1 cellular context compared by ENCODE assay signal in genomic region chr9:128771745-128772519, GRCh38.
TF ChIP-seq lines count a peak whose summit lies in the region.

Gene ZER1, minus strand, starts transcription at chr9:128771927. Its CDS starts 16,362 bp downstream, at chr9:128755565.

TF ChIP-seq in K562, 482 proteins besides CTCF, POLR2A, EP300 and RAD21 (continued from another document and continues in another):
- TF ChIP-seq ZNF318 (IDR thresholded peaks at IDR 0.05; ENCODE audit: borderline replicate concordance in 1 of 2, low read depth in 1 of 2) (no peak), TFAP4 (CRISPR knock-in tag; IDR thresholded peaks at IDR 0.05; ENCODE audit: borderline replicate concordance) (peak; percentile 87), MAZ (CRISPR knock-in tag; conservative IDR thresholded peaks at IDR 0.05 in 1 of 2, IDR thresholded peaks at IDR 0.05 in 1 of 2) (peak; percentile 94 to 95), CGGBP1 (CRISPR knock-in tag; IDR thresholded peaks at IDR 0.05) (peak; percentile 76; the same call in 1 of the 2 replicates), ZBTB33 (CRISPR knock-in tag; IDR thresholded peaks at IDR 0.05) (peak; percentile 85), KAT2B (IDR thresholded peaks at IDR 0.05; ENCODE audit: low read depth, low read length) (no peak), PHB2 (IDR thresholded peaks at IDR 0.05; ENCODE audit: low read depth) (no peak), ZNF184 (CRISPR knock-in tag; IDR thresholded peaks at IDR 0.05) (no peak), ZNF655 (CRISPR knock-in tag; IDR thresholded peaks at IDR 0.05) (no peak), ZFX (CRISPR knock-in tag; IDR thresholded peaks at IDR 0.05) (peak; percentile 92), LCOR (CRISPR knock-in tag; IDR thresholded peaks at IDR 0.05) (peak; percentile 90), IRF9 (tag; IDR thresholded peaks at IDR 0.05) (no peak), SAP30 (IDR thresholded peaks at IDR 0.05; ENCODE audit: borderline replicate concordance, insufficient read depth, low read depth, low read length, poor library complexity, severe bottlenecking) (peak; percentile 59), ATF6 (CRISPR knock-in tag; IDR thresholded peaks at IDR 0.05) (no peak; the same call in 1 of the 2 replicates), JUNB (CRISPR knock-in tag; conservative IDR thresholded peaks at IDR 0.05) (0 out of 2 replicates have a peak, but pooled peaks have one; percentile 18), CXXC5 (CRISPR knock-in tag; IDR thresholded peaks at IDR 0.05) (peak; percentile 98), NR2C1 (IDR thresholded peaks at IDR 0.05) (peak; percentile 72; the same call in 1 of the 2 replicates), NR2C1 (tag; IDR thresholded peaks at IDR 0.05) (peak; percentile 91), ZNF764 (CRISPR knock-in tag; IDR thresholded peaks at IDR 0.05; ENCODE audit: low read depth) (0 out of 2 replicates have a peak, but pooled peaks have one; percentile 28), CEBPZ (IDR thresholded peaks at IDR 0.05; ENCODE audit: borderline replicate concordance, low read depth, low read length) (no peak), CREBBP (IDR thresholded peaks at IDR 0.05; ENCODE audit: low read depth, low read length) (no peak), PRMT5 (CRISPR knock-in tag; IDR thresholded peaks at IDR 0.05) (no peak), RNF219 (CRISPR knock-in tag; IDR thresholded peaks at IDR 0.05) (no peak), AFF1 (IDR thresholded peaks at IDR 0.05; ENCODE audit: low read depth in 1 of 2, partially characterized antibody in 2 of 2) (no peak)
